In the genomic region with DNA sequence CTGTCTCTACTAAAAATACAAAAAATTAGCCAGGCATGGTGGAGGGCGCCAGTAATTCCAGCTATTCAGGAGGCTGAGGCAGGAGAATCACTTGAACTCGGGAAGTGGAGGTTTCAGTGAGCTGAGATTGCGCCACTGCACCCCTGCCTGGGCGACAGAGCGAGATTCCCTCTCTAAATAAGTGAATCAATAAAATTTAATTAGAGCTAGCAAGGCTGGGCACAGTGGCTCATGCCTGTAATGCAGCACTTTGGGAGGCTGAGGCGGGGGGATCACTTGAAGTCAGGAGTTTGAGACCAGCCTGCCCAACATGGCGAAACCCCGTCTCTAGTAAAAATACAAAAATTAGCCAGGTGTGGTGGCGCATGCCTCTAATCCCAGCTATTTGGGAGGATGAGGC, we compare ENCODE assay signal across 1 cellular context.
A peak's percentile ranks its signal among the peaks of the same experiment; 100 is the strongest.
TF ChIP-seq lines count a peak whose summit lies in the region.

No MANE protein-coding gene starts in this region.

TF ChIP-seq in HepG2, 621 proteins besides CTCF, POLR2A, EP300 and RAD21:
- TF ChIP-seq AKAP8 (CRISPR knock-in tag; IDR thresholded peaks at IDR 0.05) (0 out of 2 replicates have a peak, but pooled peaks have one; percentile 54), ZNF563 (CRISPR knock-in tag; IDR thresholded peaks at IDR 0.05) (0 out of 2 replicates have a peak, but pooled peaks have one; percentile 41), HES4 (CRISPR knock-in tag; IDR thresholded peaks at IDR 0.05; ENCODE audit: borderline replicate concordance) (0 out of 2 replicates have a peak, but pooled peaks have one; percentile 32)
